Comparison of ENCODE assay signal across 8 cellular contexts in genomic region chr3:195102609-195103467, GRCh38.
DNase-seq lines count a peak whose midpoint lies in the region; ATAC-seq and TF ChIP-seq lines count a peak whose summit lies in the region.

No MANE protein-coding gene starts in this region.

- no peak for TF ChIP-seq EP300 in stomach (IDR thresholded peaks at IDR 0.05)

- H3K4me1 ChIP-seq in muscle layer of colon (ENCODE audit: insufficient read depth, low read length) (peaks cover 13% of the 10 kb centered on the region), stomach (peaks cover 10 to 31% (median 18%) of the 10 kb centered on the region in 4 donors)

- H3K27ac ChIP-seq in muscle layer of colon (ENCODE audit: low read depth, low read length), result peak overlapping the region; percentile 1
- peak overlapping the region in 2 of 5 donors; percentile 25 to 39 for H3K27ac ChIP-seq in stomach

- ATAC-seq in HG02623 (IDR thresholded peaks at IDR 0.05; ENCODE audit: unreplicated experiment) (no peak), HG03521 (IDR thresholded peaks at IDR 0.05; ENCODE audit: unreplicated experiment) (no peak), GM18858 (IDR thresholded peaks at IDR 0.05; ENCODE audit: unreplicated experiment) (no peak)

- H3K9me3 ChIP-seq in muscle layer of colon (ENCODE audit: low read length) (no peaks in the 10 kb centered on the region), stomach (no peaks in the 10 kb centered on the region)

- 77 to 80% (median 78%) methylated on average over 32 of the region's 32 CpGs for WGBS in stomach, 5 donors

- H3K27me3 ChIP-seq in muscle layer of colon (ENCODE audit: control insufficient read depth in 1 of 2, insufficient read depth in 2 of 2, low read length in 2 of 2), result no peaks in the 10 kb centered on the region
- H3K27me3 ChIP-seq in stomach, result no peaks in the 10 kb centered on the region

- H3K36me3 ChIP-seq in muscle layer of colon (ENCODE audit: insufficient read depth, low read length), result no peaks in the 10 kb centered on the region
- H3K36me3 ChIP-seq in stomach, result no peaks in the 10 kb centered on the region

- H3K4me3 ChIP-seq in muscle layer of colon (ENCODE audit: low read depth in 1 of 2, low read length in 2 of 2) (no peak overlapping the region), stomach (no peak overlapping the region)

- no peak for TF ChIP-seq CTCF in stomach (IDR thresholded peaks at IDR 0.05)

- TF ChIP-seq POLR2A in stomach (IDR thresholded peaks at IDR 0.05), result no peak

- no peak overlapping the region for H3K9ac ChIP-seq in muscle layer of colon (ENCODE audit: low read length)

- intact Hi-C loops in stomach (cut with DNase I; ENCODE audit: low total_unique reads), result no loop called here

- DNase-seq in AG20443 (ENCODE audit: low spot score) (peak; percentile 79), NCI-H2196 (lab: John Stamatoyannopoulos, UW; ENCODE audit: unreplicated experiment) (peak; percentile 77), dermis blood vessel endothelial cell (peak; percentile 98), stomach (no peak)
